1 cellular context compared by ENCODE assay signal in the genomic region with DNA sequence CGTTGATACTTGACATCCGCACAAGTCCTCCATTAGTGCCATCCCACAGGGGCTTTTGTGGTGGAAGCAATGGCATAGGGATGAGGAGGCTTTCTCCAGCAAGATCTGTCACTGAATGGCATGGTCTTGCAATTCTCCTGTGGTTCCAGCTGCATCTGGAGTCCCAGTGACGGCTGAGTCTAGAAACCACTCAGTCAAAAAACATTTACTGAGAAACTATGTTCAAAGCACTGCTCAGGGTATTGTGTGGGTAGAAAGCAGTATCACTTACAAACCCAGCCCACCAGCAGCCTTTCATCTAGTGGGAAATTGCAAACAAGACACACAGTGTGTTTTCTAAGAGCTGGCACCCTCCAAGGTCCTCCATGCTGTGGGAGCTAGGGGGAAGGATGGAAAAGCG.
TF ChIP-seq lines count a peak whose summit lies in the region.

No MANE protein-coding gene starts in this region.

TF ChIP-seq in GM12878, 131 proteins besides CTCF, POLR2A, EP300 and RAD21 (continued from another document):
- TF ChIP-seq, protein P1, sequence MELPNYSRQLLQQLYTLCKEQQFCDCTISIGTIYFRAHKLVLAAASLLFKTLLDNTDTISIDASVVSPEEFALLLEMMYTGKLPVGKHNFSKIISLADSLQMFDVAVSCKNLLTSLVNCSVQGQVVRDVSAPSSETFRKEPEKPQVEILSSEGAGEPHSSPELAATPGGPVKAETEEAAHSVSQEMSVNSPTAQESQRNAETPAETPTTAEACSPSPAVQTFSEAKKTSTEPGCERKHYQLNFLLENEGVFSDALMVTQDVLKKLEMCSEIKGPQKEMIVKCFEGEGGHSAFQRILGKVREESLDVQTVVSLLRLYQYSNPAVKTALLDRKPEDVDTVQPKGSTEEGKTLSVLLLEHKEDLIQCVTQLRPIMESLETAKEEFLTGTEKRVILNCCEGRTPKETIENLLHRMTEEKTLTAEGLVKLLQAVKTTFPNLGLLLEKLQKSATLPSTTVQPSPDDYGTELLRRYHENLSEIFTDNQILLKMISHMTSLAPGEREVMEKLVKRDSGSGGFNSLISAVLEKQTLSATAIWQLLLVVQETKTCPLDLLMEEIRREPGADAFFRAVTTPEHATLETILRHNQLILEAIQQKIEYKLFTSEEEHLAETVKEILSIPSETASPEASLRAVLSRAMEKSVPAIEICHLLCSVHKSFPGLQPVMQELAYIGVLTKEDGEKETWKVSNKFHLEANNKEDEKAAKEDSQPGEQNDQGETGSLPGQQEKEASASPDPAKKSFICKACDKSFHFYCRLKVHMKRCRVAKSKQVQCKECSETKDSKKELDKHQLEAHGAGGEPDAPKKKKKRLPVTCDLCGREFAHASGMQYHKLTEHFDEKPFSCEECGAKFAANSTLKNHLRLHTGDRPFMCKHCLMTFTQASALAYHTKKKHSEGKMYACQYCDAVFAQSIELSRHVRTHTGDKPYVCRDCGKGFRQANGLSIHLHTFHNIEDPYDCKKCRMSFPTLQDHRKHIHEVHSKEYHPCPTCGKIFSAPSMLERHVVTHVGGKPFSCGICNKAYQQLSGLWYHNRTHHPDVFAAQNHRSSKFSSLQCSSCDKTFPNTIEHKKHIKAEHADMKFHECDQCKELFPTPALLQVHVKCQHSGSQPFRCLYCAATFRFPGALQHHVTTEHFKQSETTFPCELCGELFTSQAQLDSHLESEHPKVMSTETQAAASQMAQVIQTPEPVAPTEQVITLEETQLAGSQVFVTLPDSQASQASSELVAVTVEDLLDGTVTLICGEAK (IDR thresholded peaks at IDR 0.05; ENCODE audit: borderline replicate concordance): no peak
- TF ChIP-seq TBL1XR1 (IDR thresholded peaks at IDR 0.05; ENCODE audit: low read depth, low read length): no peak
